In genomic region chr2:62653582-62654422, GRCh38 we compare ENCODE assay signal across 1 cellular context.
TF ChIP-seq lines count a peak whose summit lies in the region.

No MANE protein-coding gene starts in this region.

TF ChIP-seq in HepG2, 621 proteins besides CTCF, POLR2A, EP300 and RAD21 (continued from another document and continues in another):
- peak; percentile 79 for TF ChIP-seq ZNF609 (CRISPR knock-in tag; IDR thresholded peaks at IDR 0.05; ENCODE audit: borderline replicate concordance)
- no peak; the same call in 1 of the 2 replicates for TF ChIP-seq MTA1 (CRISPR knock-in tag; IDR thresholded peaks at IDR 0.05; ENCODE audit: borderline replicate concordance)
- no peak for TF ChIP-seq TAF15 (IDR thresholded peaks at IDR 0.05; ENCODE audit: low read depth, low read length, poor library complexity, severe bottlenecking)
- no peak for TF ChIP-seq HBP1 (CRISPR knock-in tag; IDR thresholded peaks at IDR 0.05; ENCODE audit: low read depth)
- TF ChIP-seq ZNF749 (CRISPR knock-in tag; IDR thresholded peaks at IDR 0.05; ENCODE audit: borderline replicate concordance), result no peak
- no peak for TF ChIP-seq SALL2 (CRISPR knock-in tag; IDR thresholded peaks at IDR 0.05)
- no peak for TF ChIP-seq U2AF2 (IDR thresholded peaks at IDR 0.05; ENCODE audit: low read depth, low read length)
- no peak for TF ChIP-seq ZNF275 (CRISPR knock-in tag; IDR thresholded peaks at IDR 0.05; ENCODE audit: borderline replicate concordance)
- no peak for TF ChIP-seq CBX5 (CRISPR knock-in tag; IDR thresholded peaks at IDR 0.05; ENCODE audit: borderline replicate concordance)
- no peak for TF ChIP-seq LRRFIP1 (CRISPR knock-in tag; conservative IDR thresholded peaks at IDR 0.05)
- no peak for TF ChIP-seq ZNF784 (CRISPR knock-in tag; IDR thresholded peaks at IDR 0.05; ENCODE audit: borderline replicate concordance)
- no peak for TF ChIP-seq MXD3 (CRISPR knock-in tag; IDR thresholded peaks at IDR 0.05)
- peak; percentile 12; the same call in 1 of the 2 replicates for TF ChIP-seq NFYC (CRISPR knock-in tag; IDR thresholded peaks at IDR 0.05)
- TF ChIP-seq REXO4 (CRISPR knock-in tag; IDR thresholded peaks at IDR 0.05; ENCODE audit: borderline replicate concordance), result no peak
- TF ChIP-seq CHD4 (IDR thresholded peaks at IDR 0.05; ENCODE audit: borderline replicate concordance, low read length), result no peak; the same call in 1 of the 2 replicates
- no peak for TF ChIP-seq HDAC6 (IDR thresholded peaks at IDR 0.05; ENCODE audit: low read depth, low read length)
- no peak for TF ChIP-seq CCDC6 (CRISPR knock-in tag; IDR thresholded peaks at IDR 0.05)
- peak; percentile 40; the same call in 1 of the 2 replicates for TF ChIP-seq SALL1 (CRISPR knock-in tag; IDR thresholded peaks at IDR 0.05)
- no peak for TF ChIP-seq KLF15 (CRISPR knock-in tag; IDR thresholded peaks at IDR 0.05; ENCODE audit: borderline replicate concordance)
- no peak for TF ChIP-seq JDP2 (CRISPR knock-in tag; IDR thresholded peaks at IDR 0.05; ENCODE audit: borderline replicate concordance)
- peak in 1 of 2 experiments; percentile 78; a peak in 2 of 4 replicates for TF ChIP-seq KLF16 (CRISPR knock-in tag; IDR thresholded peaks at IDR 0.05)
- peak; percentile 67 for TF ChIP-seq TBX2 (CRISPR knock-in tag; IDR thresholded peaks at IDR 0.05; ENCODE audit: borderline replicate concordance)
- TF ChIP-seq RFX1 (IDR thresholded peaks at IDR 0.05), result no peak
- TF ChIP-seq CREM (IDR thresholded peaks at IDR 0.05), result peak; percentile 86
- TF ChIP-seq CREM (CRISPR knock-in tag; IDR thresholded peaks at IDR 0.05), result no peak
- no peak for TF ChIP-seq ZNF615 (CRISPR knock-in tag; IDR thresholded peaks at IDR 0.05; ENCODE audit: borderline replicate concordance)
- no peak for TF ChIP-seq THAP9 (CRISPR knock-in tag; IDR thresholded peaks at IDR 0.05; ENCODE audit: borderline replicate concordance)
- peak; percentile 97 for TF ChIP-seq MIXL1 (CRISPR knock-in tag; IDR thresholded peaks at IDR 0.05)
- TF ChIP-seq MAFK (conservative IDR thresholded peaks at IDR 0.05 in 1 of 2, IDR thresholded peaks at IDR 0.05 in 1 of 2; ENCODE audit: low read length in 2 of 2), result peak; percentile 46 to 51; a peak in 3 of 4 replicates
- no peak for TF ChIP-seq ZNF879 (CRISPR knock-in tag; IDR thresholded peaks at IDR 0.05)
- TF ChIP-seq NFKB2 (CRISPR knock-in tag; IDR thresholded peaks at IDR 0.05; ENCODE audit: borderline replicate concordance), result no peak
- no peak for TF ChIP-seq ZBTB4 (CRISPR knock-in tag; IDR thresholded peaks at IDR 0.05; ENCODE audit: borderline replicate concordance)
- TF ChIP-seq SOX5 (CRISPR knock-in tag; IDR thresholded peaks at IDR 0.05; ENCODE audit: borderline replicate concordance), result peak; percentile 93
- TF ChIP-seq ZNF704 (CRISPR knock-in tag; IDR thresholded peaks at IDR 0.05; ENCODE audit: borderline replicate concordance), result no peak
- peak; percentile 83; the same call in 1 of the 2 replicates for TF ChIP-seq ZNF614 (CRISPR knock-in tag; IDR thresholded peaks at IDR 0.05; ENCODE audit: borderline replicate concordance)
- no peak for TF ChIP-seq ARNT2 (CRISPR knock-in tag; IDR thresholded peaks at IDR 0.05; ENCODE audit: low read depth)
- TF ChIP-seq IKZF1 (IDR thresholded peaks at IDR 0.05), result no peak
- no peak for TF ChIP-seq NPAS2 (CRISPR knock-in tag; IDR thresholded peaks at IDR 0.05; ENCODE audit: borderline replicate concordance)
- TF ChIP-seq ZMAT3 (CRISPR knock-in tag; conservative IDR thresholded peaks at IDR 0.05), result no peak
- TF ChIP-seq EED (CRISPR knock-in tag; IDR thresholded peaks at IDR 0.05), result no peak
- peak; percentile 69 for TF ChIP-seq FOXK2 (IDR thresholded peaks at IDR 0.05)
- no peak for TF ChIP-seq NFE2 (CRISPR knock-in tag; IDR thresholded peaks at IDR 0.05)
- TF ChIP-seq ZNF589 (CRISPR knock-in tag; conservative IDR thresholded peaks at IDR 0.05), result no peak
- 0 out of 2 replicates have a peak, but pooled peaks have one; percentile 46 for TF ChIP-seq NCOA1 (CRISPR knock-in tag; IDR thresholded peaks at IDR 0.05)
